Comparison of ENCODE assay signal across 13 cellular contexts in genomic region chr10:67629461-67629971, GRCh38.
DNase-seq lines count a peak whose midpoint lies in the region; ATAC-seq and TF ChIP-seq lines count a peak whose summit lies in the region.
"Had no signal": no experiment of that assay in that cellular context is flagged by ENCODE, and none has a peak within 500 bp of the region (broad histone marks: within the 10 kb centered on the region; RNA-seq: fewer than 3 reads in every experiment).

No MANE protein-coding gene starts in this region.

- DNase-seq in A673 (ENCODE audit: low spot score) (peak; percentile 17), H4 (ENCODE audit: low spot score) (peak; percentile 75), kidney epithelial cell (ENCODE audit: low read depth) (peak; percentile 81), colonic mucosa (no peak), inferior parietal cortex (ENCODE audit: extremely low spot score) (no peak), type B pancreatic cell (ENCODE audit: extremely low spot score, unreplicated experiment) (no peak)
- DNase-seq: activated naive CD8-positive, alpha-beta T cell treated with anti-CD3 and anti-CD28 coated beads, Interleukin-2, amount 10 ng/mL, durations not matched to agents 7 days and 5 days; HFFc6; hypothalamus; naive B cell; NCI-H1048 had no signal

- H3K27me3 Mint-ChIP-seq in type B pancreatic cell: no peaks in the 10 kb centered on the region

- H3K27me3 ChIP-seq in A673 (replicated peaks; ENCODE audit: insufficient read depth, low read depth, low read length, poor library complexity) (peaks cover 13% of the 10 kb centered on the region), kidney epithelial cell (ENCODE audit: control insufficient read depth, insufficient read depth, low read length) (no peaks in the 10 kb centered on the region), colonic mucosa (no peaks in the 10 kb centered on the region)

- no peaks in the 10 kb centered on the region for H3K9me3 ChIP-seq in A673 (ENCODE audit: low read depth, low read length, poor library complexity, severe bottlenecking)
- no peaks in the 10 kb centered on the region for H3K9me3 ChIP-seq in colonic mucosa

- no peak overlapping the region for H3K9ac ChIP-seq in colonic mucosa (ENCODE audit: low read depth in 2 of 2, low read length in 2 of 2)

- H3K27ac ChIP-seq in A673 (ENCODE audit: low read depth, low read length, poor library complexity, severe bottlenecking): no peak overlapping the region
- 0 out of 2 replicates have a peak overlapping the region, but pooled peaks have one; percentile 9 for H3K27ac ChIP-seq in VCaP
- no peak overlapping the region for H3K27ac ChIP-seq in colonic mucosa

- POLR2A ChIA-PET in A673 (lab: Charles Lee; ENCODE audit: low non-redundant PET): no interaction called here

- TF ChIP-seq CTCF in A673 (conservative IDR thresholded peaks at IDR 0.05; ENCODE audit: low read depth, low read length) (no peak), VCaP (conservative IDR thresholded peaks at IDR 0.05) (no peak), kidney epithelial cell (IDR thresholded peaks at IDR 0.05; ENCODE audit: insufficient read depth, low read length, poor library complexity, severe bottlenecking) (no peak), colonic mucosa (IDR thresholded peaks at IDR 0.05) (no peak), type B pancreatic cell (conservative IDR thresholded peaks at IDR 0.05) (no peak)

- no peak for ATAC-seq in GM19463 (IDR thresholded peaks at IDR 0.05; ENCODE audit: unreplicated experiment)

- H3K27ac Mint-ChIP-seq in type B pancreatic cell: no peak overlapping the region
- H3K27ac Mint-ChIP-seq: activated naive CD8-positive, alpha-beta T cell treated with anti-CD3 and anti-CD28 coated beads, Interleukin-2, amount 10 ng/mL, durations not matched to agents 7 days and 5 days; HFFc6; naive B cell had no signal

- H3K36me3 Mint-ChIP-seq in type B pancreatic cell: no peaks in the 10 kb centered on the region

- intact Hi-C loops in A673 (cut with micrococcal nuclease; ENCODE audit: unreplicated experiment) (no loop called here), colonic mucosa (cut with DNase I) (no loop called here)

- H3K4me1 Mint-ChIP-seq in type B pancreatic cell (ENCODE audit: unreplicated experiment): peaks cover 15% of the 10 kb centered on the region
- H3K4me1 Mint-ChIP-seq: activated naive CD8-positive, alpha-beta T cell treated with anti-CD3 and anti-CD28 coated beads, Interleukin-2, amount 10 ng/mL, durations not matched to agents 7 days and 5 days; naive B cell had no signal

- CTCF ChIA-PET in A673 (lab: Charles Lee): no interaction called here

- H3K4me1 ChIP-seq in A673 (ENCODE audit: insufficient read depth, low read length, poor library complexity, severe bottlenecking) (no peaks in the 10 kb centered on the region), colonic mucosa (no peaks in the 10 kb centered on the region)

- H3K4me3 ChIP-seq in A673 (ENCODE audit: low read depth, low read length, poor library complexity, severe bottlenecking) (no peak overlapping the region), kidney epithelial cell (ENCODE audit: low read depth, low read length) (no peak overlapping the region), colonic mucosa (no peak overlapping the region)

- H3K4me3 Mint-ChIP-seq in type B pancreatic cell: no peak overlapping the region
- H3K4me3 Mint-ChIP-seq: activated naive CD8-positive, alpha-beta T cell treated with anti-CD3 and anti-CD28 coated beads, Interleukin-2, amount 10 ng/mL, durations not matched to agents 7 days and 5 days; HFFc6; naive B cell had no signal

- no peaks in the 10 kb centered on the region for H3K9me3 Mint-ChIP-seq in type B pancreatic cell

- no peaks in the 10 kb centered on the region for H3K36me3 ChIP-seq in A673 (ENCODE audit: insufficient read depth, low read length, poor library complexity, severe bottlenecking)
- H3K36me3 ChIP-seq in kidney epithelial cell (ENCODE audit: control insufficient read depth, insufficient read depth, low read length): no peaks in the 10 kb centered on the region
- H3K36me3 ChIP-seq in colonic mucosa: no peaks in the 10 kb centered on the region

- BruUV-seq in A673 (replicated peaks; lab: Mats Ljungman, UMichigan): no TSS peak

Comparison
In these comparisons a context has a peak if more than half of its experiments do, and no peak if none do; other contexts are left out.
1. DNase-seq: peak in A673 (single experiment), H4 (single experiment) and kidney epithelial cell (single experiment); none in colonic mucosa (single experiment), inferior parietal cortex (single experiment) and type B pancreatic cell (single experiment).